ENCODE assay signal across 8 cellular contexts in genomic region chr6:111972714-111973678, GRCh38.
DNase-seq lines count a peak whose midpoint lies in the region; ATAC-seq, FAIRE-seq and TF ChIP-seq lines count a peak whose summit lies in the region.

No MANE protein-coding gene starts in this region.

- DNase-seq in HTR-8/SVneo (ENCODE audit: insufficient read length, low spot score) (peak; percentile 55), myocyte (ENCODE audit: low read depth) (peak; percentile 80), stomach (no peak), UCSD-AML1 (lab: John Stamatoyannopoulos, UW; ENCODE audit: unreplicated experiment) (no peak), prostate gland (ENCODE audit: low spot score) (no peak), frontal cortex (ENCODE audit: low spot score in 2 of 2) (no peak)
- peak; percentile 50 for DNase-seq in activated CD4-positive, CD25-positive, alpha-beta regulatory T cell treated with anti-CD3 and anti-CD28 coated beads, Interleukin-2, amount 50 U/mL, for 72 hours
- DNase-seq in central memory CD8-positive, alpha-beta T cell (ENCODE audit: low spot score in 2 of 2): no peak

- H3K36me3 Mint-ChIP-seq in central memory CD8-positive, alpha-beta T cell (ENCODE audit: insufficient read depth): peaks cover 4% of the 10 kb centered on the region

- ATAC-seq in central memory CD8-positive, alpha-beta T cell (replicated peaks; ENCODE audit: extremely low read depth, poor library complexity, severe bottlenecking): peak; percentile 73

- H3K4me3 ChIP-seq in stomach (no peak overlapping the region), prostate gland (no peak overlapping the region)

- intact Hi-C loops in stomach (cut with DNase I; ENCODE audit: low total_unique reads) (no loop called here), prostate gland (cut with DNase I) (no loop called here)

- H3K9me3 Mint-ChIP-seq in central memory CD8-positive, alpha-beta T cell: no peaks in the 10 kb centered on the region

- H3K9me3 ChIP-seq in stomach: no peaks in the 10 kb centered on the region
- no peaks in the 10 kb centered on the region for H3K9me3 ChIP-seq in prostate gland

- 56 to 64% (median 61%) methylated on average over 16 of the region's 16 CpGs for WGBS in stomach, 5 donors
- 69% methylated on average over 16 of the region's 16 CpGs for WGBS in prostate gland

- H3K27ac ChIP-seq in stomach (peak overlapping the region in 4 of 5 donors; percentile 55 to 78 (median 68)), prostate gland (no peak overlapping the region)

- H3K36me3 ChIP-seq in stomach (no peaks in the 10 kb centered on the region), prostate gland (no peaks in the 10 kb centered on the region)

- H3K4me1 ChIP-seq in stomach: peaks cover 0 to 11% (median 9%) of the 10 kb centered on the region in 4 donors
- no peaks in the 10 kb centered on the region for H3K4me1 ChIP-seq in prostate gland (replicated peaks)

- H3K27me3 ChIP-seq in stomach: no peaks in the 10 kb centered on the region
- no peaks in the 10 kb centered on the region for H3K27me3 ChIP-seq in prostate gland (replicated peaks; ENCODE audit: insufficient read depth)

- FAIRE-seq in HTR-8/SVneo (lab: Jason Lieb, UNC) (peak; percentile 60), frontal cortex (lab: Jason Lieb, UNC) (no peak)

- TF ChIP-seq CTCF in stomach (IDR thresholded peaks at IDR 0.05): no peak
- no peak for TF ChIP-seq CTCF in prostate gland (IDR thresholded peaks at IDR 0.05)

- H3K27ac Mint-ChIP-seq in central memory CD8-positive, alpha-beta T cell (ENCODE audit: low read depth): peak overlapping the region; percentile 63

- TF ChIP-seq POLR2A in stomach (IDR thresholded peaks at IDR 0.05) (no peak), prostate gland (IDR thresholded peaks at IDR 0.05) (no peak)

- H3K4me3 Mint-ChIP-seq in central memory CD8-positive, alpha-beta T cell: peak overlapping the region; percentile 19

- no peaks in the 10 kb centered on the region for H3K27me3 Mint-ChIP-seq in central memory CD8-positive, alpha-beta T cell

- H3K4me1 Mint-ChIP-seq in central memory CD8-positive, alpha-beta T cell: peaks cover 14% of the 10 kb centered on the region

- TF ChIP-seq EP300 in stomach (IDR thresholded peaks at IDR 0.05): no peak

Comparison
In these comparisons a context has a peak if more than half of its experiments do, and no peak if none do; other contexts are left out.
1. DNase-seq: peak in HTR-8/SVneo (single experiment), activated CD4-positive, CD25-positive, alpha-beta regulatory T cell treated with anti-CD3 and anti-CD28 coated beads, Interleukin-2, amount 50 U/mL, for 72 hours (single experiment) and myocyte (single experiment); none in central memory CD8-positive, alpha-beta T cell (0 of 2), stomach (single experiment), UCSD-AML1 (single experiment), prostate gland (single experiment) and frontal cortex (0 of 2).
2. H3K27ac ChIP-seq: peak in stomach (4 of 5); none in prostate gland (0 of 2).